In genomic region chr6:99905209-99906106, GRCh38 we compare ENCODE assay signal across 9 cellular contexts.
DNase-seq lines count a peak whose midpoint lies in the region; FAIRE-seq and TF ChIP-seq lines count a peak whose summit lies in the region.
"Had no signal": no experiment of that assay in that cellular context is flagged by ENCODE, and none has a peak within 500 bp of the region (broad histone marks: within the 10 kb centered on the region; RNA-seq: fewer than 3 reads in every experiment).

No MANE protein-coding gene starts in this region.

- no peak overlapping the region for H3K9ac ChIP-seq in OCI-LY3 (ENCODE audit: low read length)
- H3K9ac ChIP-seq: BLaER1 had no signal

- TF ChIP-seq CTCF in OCI-LY3 (IDR thresholded peaks at IDR 0.05; ENCODE audit: low read depth, low read length) = peak; percentile 65
- TF ChIP-seq CTCF in epithelial cell of esophagus (IDR thresholded peaks at IDR 0.05; ENCODE audit: insufficient read depth, low read depth, low read length, missing control alignments) = peak; percentile 75

- H3K4me3 ChIP-seq in OCI-LY3 (ENCODE audit: low read length) = no peak overlapping the region
- H3K4me3 ChIP-seq in epithelial cell of esophagus (ENCODE audit: low read length) = no peak overlapping the region
- H3K4me3 ChIP-seq: BLaER1 had no signal

- H3K27me3 ChIP-seq in OCI-LY3 (ENCODE audit: low read depth, low read length) = peaks cover 4% of the 10 kb centered on the region; the same call in 1 of the 2 replicates
- H3K27me3 ChIP-seq: BLaER1 had no signal

- H3K4me2 ChIP-seq in OCI-LY3 (ENCODE audit: low read length) = no peak overlapping the region
- H3K4me2 ChIP-seq: BLaER1 had no signal

- H3K27ac ChIP-seq in OCI-LY3 (ENCODE audit: low read length) = no peak overlapping the region
- H3K27ac ChIP-seq: BLaER1 had no signal

- TF ChIP-seq POLR2A in H54 (IDR thresholded peaks at IDR 0.05; ENCODE audit: low read depth, low read length) = no peak

- FAIRE-seq in H54 (lab: Jason Lieb, UNC) = no peak

- no peaks in the 10 kb centered on the region for H3K9me3 ChIP-seq in OCI-LY3 (ENCODE audit: insufficient read depth, low read length)
- H3K9me3 ChIP-seq: BLaER1 had no signal

- no peaks in the 10 kb centered on the region for H3K36me3 ChIP-seq in OCI-LY3 (replicated peaks; ENCODE audit: low read depth, low read length)
- H3K36me3 ChIP-seq: BLaER1 had no signal

- H3K4me1 ChIP-seq in OCI-LY3 (ENCODE audit: low read length) = peaks cover 5% of the 10 kb centered on the region; the same call in 1 of the 2 replicates
- H3K4me1 ChIP-seq: BLaER1 had no signal

- H2AFZ ChIP-seq in OCI-LY3 (ENCODE audit: low read depth, low read length) = no peak overlapping the region

- H4K20me1 ChIP-seq in OCI-LY3 (ENCODE audit: insufficient read depth, low read length) = no peaks in the 10 kb centered on the region
- H4K20me1 ChIP-seq: BLaER1 had no signal

- no peaks in the 10 kb centered on the region for H3K79me2 ChIP-seq in OCI-LY3 (ENCODE audit: low read length)

- DNase-seq in NCI-H2107 treated with DMSO at 0.1 percent for 48 hours (lab: John Stamatoyannopoulos, UW; ENCODE audit: unreplicated experiment) = peak; percentile 75
- no peak for DNase-seq in NCI-H2107 (lab: John Stamatoyannopoulos, UW)
- DNase-seq in H54 (ENCODE audit: insufficient read length, low spot score) = peak; percentile 6
- peak; percentile 7 for DNase-seq in KG1 (lab: John Stamatoyannopoulos, UW)
- peak; percentile 67 for DNase-seq in epithelial cell of esophagus (ENCODE audit: low read depth)
- DNase-seq in non-pigmented ciliary epithelial cell (ENCODE audit: low read depth) = peak; percentile 20
- DNase-seq in mesenteric fat pad (ENCODE audit: low spot score) = no peak

Comparison
In these comparisons a context has a peak if more than half of its experiments do, and no peak if none do; other contexts are left out.
1. DNase-seq: peak in NCI-H2107 treated with DMSO at 0.1 percent for 48 hours (single experiment), H54 (single experiment), KG1 (single experiment), epithelial cell of esophagus (single experiment) and non-pigmented ciliary epithelial cell (single experiment); none in NCI-H2107 (single experiment) and mesenteric fat pad (single experiment).